8 cellular contexts compared by ENCODE assay signal in genomic region chr11:123505546-123506299, GRCh38.
DNase-seq lines count a peak whose midpoint lies in the region; ATAC-seq and TF ChIP-seq lines count a peak whose summit lies in the region.

No MANE protein-coding gene starts in this region.

- ATAC-seq in HG02798 (IDR thresholded peaks at IDR 0.05; ENCODE audit: poor library complexity, unreplicated experiment) (peak; percentile 54), sciatic nerve (peak; percentile 40)

- H3K27me3 Mint-ChIP-seq in activated CD4-positive, alpha-beta T cell treated with anti-CD3 and anti-CD28 coated beads, Interleukin-2, amount 10 ng/mL, durations not matched to agents 7 days and 5 days, result no peaks in the 10 kb centered on the region

- H3K9ac ChIP-seq in mammary epithelial cell (ENCODE audit: insufficient read depth, low read length), result no peak overlapping the region

- peaks cover 40% of the 10 kb centered on the region for H3K4me1 Mint-ChIP-seq in activated CD4-positive, alpha-beta T cell treated with anti-CD3 and anti-CD28 coated beads, Interleukin-2, amount 10 ng/mL, durations not matched to agents 7 days and 5 days

- DNase-seq in activated CD4-positive, alpha-beta T cell treated with anti-CD3 and anti-CD28 coated beads, Interleukin-2, amount 10 ng/mL, durations not matched to agents 7 days and 5 days, result no peak
- DNase-seq in activated CD4-positive, alpha-beta T cell treated with anti-CD3 and anti-CD28 coated beads, Interleukin-2, amount 50 U/mL, for 1 hour, result no peak
- peak; percentile 68 to 84 for DNase-seq in SHP77 (lab: John Stamatoyannopoulos, UW)
- no peak for DNase-seq in sciatic nerve (ENCODE audit: low spot score)
- DNase-seq in SW480 (ENCODE audit: low spot score), result no peak
- DNase-seq in mammary epithelial cell, result no peak
- DNase-seq in EL, result no peak

- in situ Hi-C loops in mammary epithelial cell (cut with MboI; ENCODE audit: low sequenced_read_pairs in 2 of 2), result no loop called here

- dilution Hi-C loops in mammary epithelial cell (cut with HindIII; ENCODE audit: low sequenced_read_pairs), result no loop called here

- H3K36me3 Mint-ChIP-seq in activated CD4-positive, alpha-beta T cell treated with anti-CD3 and anti-CD28 coated beads, Interleukin-2, amount 10 ng/mL, durations not matched to agents 7 days and 5 days (ENCODE audit: low read depth), result peaks cover 5% of the 10 kb centered on the region

- no peaks in the 10 kb centered on the region for H3K79me2 ChIP-seq in mammary epithelial cell (ENCODE audit: insufficient read depth, low read length)

- no peak overlapping the region for H3K4me3 ChIP-seq in mammary epithelial cell (replicated peaks in 1 of 3; ENCODE audit: insufficient read depth in 1 of 3, low read depth in 2 of 3, low read length in 3 of 3)

- H3K27ac Mint-ChIP-seq in activated CD4-positive, alpha-beta T cell treated with anti-CD3 and anti-CD28 coated beads, Interleukin-2, amount 10 ng/mL, durations not matched to agents 7 days and 5 days, result peak overlapping the region; percentile 3

- H3K4me1 ChIP-seq in mammary epithelial cell (ENCODE audit: insufficient read depth, low read length), result no peaks in the 10 kb centered on the region

- TF ChIP-seq CTCF in mammary epithelial cell (conservative IDR thresholded peaks at IDR 0.05 in 1 of 2, IDR thresholded peaks at IDR 0.05 in 1 of 2; ENCODE audit: extremely low read depth in 1 of 2, insufficient read depth in 1 of 2, low read depth in 1 of 2, low read length in 2 of 2), result no peak

- BruUV-seq in mammary epithelial cell (replicated peaks; lab: Mats Ljungman, UMichigan), result no TSS peak

- intact Hi-C loops in sciatic nerve (cut with DNase I) (no loop called here), mammary epithelial cell (cut with micrococcal nuclease) (no loop called here)

- WGBS in mammary epithelial cell (ENCODE audit: low coverage, missing lambda C conversion rate), result 51% methylated on average over 3 of the region's 6 CpGs

- CTCF ChIA-PET in activated CD4-positive, alpha-beta T cell treated with anti-CD3 and anti-CD28 coated beads, Interleukin-2, amount 10 ng/mL, durations not matched to agents 7 days and 5 days (lab: Charles Lee), result interaction anchor here (0.7 to 2.2 kb wide), 2 partner anchors 12 to 405 kb away, joined by 3 to 5 read pairs; no protein-coding TSS in a partner anchor
- CTCF ChIA-PET in mammary epithelial cell (lab: Charles Lee; ENCODE audit: low non-redundant PET), result no interaction called here

- H3K36me3 ChIP-seq in mammary epithelial cell (ENCODE audit: insufficient read depth, low read length), result no peaks in the 10 kb centered on the region

- H3K27me3 ChIP-seq in mammary epithelial cell (ENCODE audit: insufficient read depth, low read length), result no peaks in the 10 kb centered on the region

- H3K9me3 Mint-ChIP-seq in activated CD4-positive, alpha-beta T cell treated with anti-CD3 and anti-CD28 coated beads, Interleukin-2, amount 10 ng/mL, durations not matched to agents 7 days and 5 days, result no peaks in the 10 kb centered on the region

- no peak overlapping the region for H2AFZ ChIP-seq in mammary epithelial cell (ENCODE audit: low read depth, low read length)

- H3K4me3 Mint-ChIP-seq in activated CD4-positive, alpha-beta T cell treated with anti-CD3 and anti-CD28 coated beads, Interleukin-2, amount 10 ng/mL, durations not matched to agents 7 days and 5 days, result no peak overlapping the region

- POLR2A ChIA-PET in activated CD4-positive, alpha-beta T cell treated with anti-CD3 and anti-CD28 coated beads, Interleukin-2, amount 10 ng/mL, durations not matched to agents 7 days and 5 days (lab: Charles Lee), result no interaction called here

- H3K27ac ChIP-seq in mammary epithelial cell (ENCODE audit: insufficient read depth, low read depth, low read length), result no peak overlapping the region

- no peak overlapping the region for H3K4me2 ChIP-seq in mammary epithelial cell (ENCODE audit: insufficient read depth, low read depth, low read length)

- no peaks in the 10 kb centered on the region for H4K20me1 ChIP-seq in mammary epithelial cell (ENCODE audit: insufficient read depth, low read length)

- H3K9me3 ChIP-seq in mammary epithelial cell (replicated peaks; ENCODE audit: insufficient read depth, low read length), result no peaks in the 10 kb centered on the region

Comparison
In these comparisons a context has a peak if more than half of its experiments do, and no peak if none do; other contexts are left out.
1. DNase-seq: peak in SHP77 (2 of 2); none in activated CD4-positive, alpha-beta T cell treated with anti-CD3 and anti-CD28 coated beads, Interleukin-2, amount 10 ng/mL, durations not matched to agents 7 days and 5 days (single experiment), activated CD4-positive, alpha-beta T cell treated with anti-CD3 and anti-CD28 coated beads, Interleukin-2, amount 50 U/mL, for 1 hour (single experiment), sciatic nerve (single experiment), SW480 (single experiment), mammary epithelial cell (single experiment) and EL (single experiment).